Comparison of ENCODE assay signal across 10 cellular contexts in the genomic region with DNA sequence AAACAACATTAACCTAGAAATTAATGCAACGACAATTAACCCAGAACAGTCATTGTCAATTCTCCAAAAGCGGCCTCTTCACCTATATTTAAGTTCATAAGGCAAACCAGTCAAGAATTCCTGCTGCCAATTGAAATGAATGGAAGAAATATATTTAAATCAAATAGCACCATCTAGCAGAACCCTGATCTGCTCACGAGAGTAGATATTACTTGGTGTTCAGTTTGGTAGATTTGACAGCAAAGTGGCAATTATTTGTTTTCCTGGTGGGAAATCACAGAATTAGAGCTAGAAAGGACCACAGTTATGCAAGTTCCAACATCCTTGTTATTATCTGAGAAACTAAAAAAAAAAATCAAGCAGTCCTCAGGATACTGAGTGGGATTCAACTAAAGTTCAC. TPM values are rescaled to one million over a fixed set of nuclear protein-coding genes. Genes with fewer than 3 reads are reported as not detected.
A peak's percentile ranks its signal among the peaks of the same experiment; 100 is the strongest.
DNase-seq lines count a peak whose midpoint lies in the region; ATAC-seq and TF ChIP-seq lines count a peak whose summit lies in the region.
"Had no signal": no experiment of that assay in that cellular context is flagged by ENCODE, and none has a peak within 500 bp of the region (broad histone marks: within the 10 kb centered on the region; RNA-seq: fewer than 3 reads in every experiment).

No MANE protein-coding gene starts in this region.

- no peak for TF ChIP-seq POLR2A in esophagus muscularis mucosa (IDR thresholded peaks at IDR 0.05; ENCODE audit: low read depth)

- H3K4me1 ChIP-seq in esophagus muscularis mucosa (peaks cover 13 to 71% (median 70%) of the 10 kb centered on the region in 4 donors), skeletal muscle tissue (ENCODE audit: control insufficient read depth in 3 of 3, insufficient read depth in 3 of 3, low read length in 3 of 3) (peaks cover 6 to 14% (median 12%) of the 10 kb centered on the region in 3 donors)

- no peak for TF ChIP-seq EP300 in esophagus muscularis mucosa (IDR thresholded peaks at IDR 0.05)

- H3K4me3 Mint-ChIP-seq in T-helper 1 cell treated with Interleukin-12 subunit alpha and Interleukin-12 subunit beta and Interleukin-4 antibody, amounts not matched to agents 30 μg/mL and 1 μg/mL, for 36 hours = peak overlapping the region; percentile 90

- no peaks in the 10 kb centered on the region for H3K9me3 ChIP-seq in esophagus muscularis mucosa
- H3K9me3 ChIP-seq in skeletal muscle tissue (ENCODE audit: control insufficient read depth in 3 of 3, low read length in 3 of 3) = no peaks in the 10 kb centered on the region
- H3K9me3 ChIP-seq: lower lobe of right lung had no signal

- H3K27me3 ChIP-seq in esophagus muscularis mucosa = no peaks in the 10 kb centered on the region
- H3K27me3 ChIP-seq in skeletal muscle tissue (ENCODE audit: control insufficient read depth in 3 of 3, insufficient read depth in 3 of 3, low read length in 3 of 3) = no peaks in the 10 kb centered on the region

- no peak for ATAC-seq in HG03095 (IDR thresholded peaks at IDR 0.05; ENCODE audit: unreplicated experiment)
- ATAC-seq: lower lobe of right lung had no signal

- H3K27ac Mint-ChIP-seq in T-helper 1 cell treated with Interleukin-12 subunit alpha and Interleukin-12 subunit beta and Interleukin-4 antibody, amounts not matched to agents 30 μg/mL and 1 μg/mL, for 36 hours = no peak overlapping the region

- H3K4me3 ChIP-seq in esophagus muscularis mucosa (peak overlapping the region; percentile 87 to 93 (median 93)), skeletal muscle tissue (ENCODE audit: low read length in 3 of 3) (no peak overlapping the region)

- peak overlapping the region in 2 of 3 donors; percentile 45 to 77 for H3K9ac ChIP-seq in skeletal muscle tissue (ENCODE audit: low read depth in 1 of 3, low read length in 3 of 3)

- H3K27me3 Mint-ChIP-seq in T-helper 1 cell treated with Interleukin-12 subunit alpha and Interleukin-12 subunit beta and Interleukin-4 antibody, amounts not matched to agents 30 μg/mL and 1 μg/mL, for 36 hours (ENCODE audit: low read depth) = peaks cover 39% of the 10 kb centered on the region

- DNase-seq in T-helper 1 cell (no peak), NCI-H69 (lab: John Stamatoyannopoulos, UW) (peak; percentile 39), esophagus muscularis mucosa (ENCODE audit: extremely low spot score) (no peak), NCI-H2081 (lab: John Stamatoyannopoulos, UW) (no peak), NCI-H1417 treated with DMSO at 0.1 percent for 48 hours (lab: John Stamatoyannopoulos, UW) (no peak)
- DNase-seq: activated CD4-positive, alpha-beta T cell treated with anti-CD3 and anti-CD28 coated beads, Interleukin-2, amount 50 U/mL, for 4 hours; lower lobe of right lung had no signal

- H3K4me1 Mint-ChIP-seq in T-helper 1 cell treated with Interleukin-12 subunit alpha and Interleukin-12 subunit beta and Interleukin-4 antibody, amounts not matched to agents 30 μg/mL and 1 μg/mL, for 36 hours (ENCODE audit: low read depth) = peaks cover 22% of the 10 kb centered on the region

- intact Hi-C loops in esophagus muscularis mucosa (cut with DNase I) = loop anchor here (2.0 to 10.0 kb wide), 2 partner anchors 240 to 444 kb away; a partner anchor contains a TSS

- TF ChIP-seq CTCF in esophagus muscularis mucosa (IDR thresholded peaks at IDR 0.05) = peak in 1 of 3 experiments; percentile 14

- H3K36me3 ChIP-seq in esophagus muscularis mucosa = no peaks in the 10 kb centered on the region
- no peaks in the 10 kb centered on the region for H3K36me3 ChIP-seq in skeletal muscle tissue (ENCODE audit: control insufficient read depth in 3 of 3, insufficient read depth in 3 of 3, low read length in 3 of 3)
- H3K36me3 ChIP-seq: lower lobe of right lung had no signal

- H3K27ac ChIP-seq in esophagus muscularis mucosa (replicated peaks in 1 of 4) = peak overlapping the region in 2 of 4 donors; percentile 96 to 99
- no peak overlapping the region for H3K27ac ChIP-seq in skeletal muscle tissue (ENCODE audit: low read depth, low read length)

- H3K36me3 Mint-ChIP-seq in T-helper 1 cell treated with Interleukin-12 subunit alpha and Interleukin-12 subunit beta and Interleukin-4 antibody, amounts not matched to agents 30 μg/mL and 1 μg/mL, for 36 hours (ENCODE audit: low read depth) = peaks cover 10% of the 10 kb centered on the region

- no peaks in the 10 kb centered on the region for H3K9me3 Mint-ChIP-seq in T-helper 1 cell treated with Interleukin-12 subunit alpha and Interleukin-12 subunit beta and Interleukin-4 antibody, amounts not matched to agents 30 μg/mL and 1 μg/mL, for 36 hours

- 49% methylated on average over 3 of the region's 3 CpGs for WGBS in esophagus muscularis mucosa

RNA-seq across cellular contexts. Expression of a gene that starts 2.3 kb away (rescaled TPM):
- total RNA-seq in esophagus muscularis mucosa = 10 to 100 TPM; 62.9 to 97.2 (median 74.2) TPM
- 44.4 TPM for total RNA-seq in skeletal muscle tissue

Comparison
In these comparisons a context has a peak if more than half of its experiments do, and no peak if none do; other contexts are left out.
1. H3K4me3 ChIP-seq: peak in esophagus muscularis mucosa (4 of 4); none in skeletal muscle tissue (0 of 3).